ENCODE assay signal across 23 cellular contexts in genomic region chr20:38479596-38479995, GRCh38.
"Had no signal": no experiment of that assay in that cellular context is flagged by ENCODE, and none has a peak within 500 bp of the region (broad histone marks: within the 10 kb centered on the region; RNA-seq: fewer than 3 reads in every experiment).

No MANE protein-coding gene starts in this region.

- H3K9me3 ChIP-seq: left ventricle myocardium inferior, neutrophil, ovary, right atrium auricular region, right lobe of liver, suprapubic skin, thoracic aorta, tibial artery, vagina had no signal

- H3K9ac ChIP-seq: neural progenitor cell had no signal

- H2AFZ ChIP-seq: hepatocyte, neural progenitor cell had no signal

- H3K27me3 ChIP-seq: hepatocyte, neural progenitor cell, neutrophil, ovary, right atrium auricular region, right lobe of liver, suprapubic skin, tibial artery, vagina had no signal

- DNase-seq: islet precursor cell; left ventricle myocardium inferior; mesendoderm; naive B cell; natural killer cell; nephron progenitor cell; ovary; right lobe of liver; stimulated activated CD4-positive, alpha-beta T cell treated with anti-CD3 and anti-CD28 coated beads, Interleukin-1b, Interleukin-23, amount 100 ng/mL, for 48 hours; stimulated activated CD4-positive, alpha-beta T cell treated with anti-CD3 and anti-CD28 coated beads, Interleukin-2, amount 100 ng/mL, for 48 hours; stimulated activated CD4-positive, alpha-beta T cell treated with anti-CD3 and anti-CD28 coated beads, Interleukin-4, amount 100 ng/mL, for 4 hours; stimulated activated CD8-positive, alpha-beta memory T cell treated with anti-CD3 and anti-CD28 coated beads, Interleukin-4, amount 100 ng/mL, for 48 hours; stimulated activated naive CD4-positive, alpha-beta T cell; tibial artery had no signal

- H3K4me1 ChIP-seq: neural progenitor cell, right lobe of liver had no signal

- H3K27ac ChIP-seq: hepatocyte, left ventricle myocardium inferior, neural progenitor cell, neutrophil, ovary, right atrium auricular region, right lobe of liver, suprapubic skin, thoracic aorta, tibial artery, vagina had no signal

- H3K4me2 ChIP-seq: hepatocyte, neural progenitor cell, smooth muscle cell had no signal

- ATAC-seq: natural killer cell, right lobe of liver had no signal

- H3K36me3 ChIP-seq: left ventricle myocardium inferior, neural progenitor cell, ovary, right atrium auricular region, right lobe of liver, vagina had no signal

- H3K4me3 ChIP-seq: hepatocyte, left ventricle myocardium inferior, lung, neural progenitor cell, ovary, right atrium auricular region, right lobe of liver, smooth muscle cell, suprapubic skin, thoracic aorta, tibial artery, vagina had no signal
